ENCODE assay signal across 9 cellular contexts in the genomic region with DNA sequence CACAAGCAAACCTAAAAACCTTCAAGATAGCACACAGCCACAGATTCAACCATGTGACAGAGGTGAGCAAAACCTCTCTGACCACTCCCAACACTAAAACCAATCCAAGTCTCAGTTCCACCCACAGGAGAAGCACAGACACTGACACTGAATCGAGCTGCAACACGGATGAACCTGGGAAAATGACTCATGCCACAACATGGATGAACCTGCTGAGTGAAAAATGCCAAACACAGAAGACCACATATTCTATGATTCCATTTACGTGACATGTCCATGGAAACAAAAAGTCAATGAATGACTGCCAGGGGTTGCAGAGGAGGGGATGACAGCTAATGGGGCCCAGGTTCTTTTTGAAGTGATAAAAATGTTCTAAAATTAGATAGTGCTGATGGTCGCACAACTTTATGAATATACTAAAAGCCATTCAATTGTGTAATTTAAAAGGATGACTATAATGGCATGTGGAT. TPM values are rescaled to one million over a fixed set of nuclear protein-coding genes. Genes with fewer than 3 reads are reported as not detected.
DNase-seq lines count a peak whose midpoint lies in the region; ATAC-seq and TF ChIP-seq lines count a peak whose summit lies in the region.
"Had no signal": no experiment of that assay in that cellular context is flagged by ENCODE, and none has a peak within 500 bp of the region (broad histone marks: within the 10 kb centered on the region; RNA-seq: fewer than 3 reads in every experiment).

No MANE protein-coding gene starts in this region.

- CTCF ChIA-PET in naive thymus-derived CD4-positive, alpha-beta T cell (lab: Charles Lee), result no interaction called here
- CTCF ChIA-PET in OCI-LY7 (lab: Charles Lee; ENCODE audit: unreplicated experiment), result no interaction called here

- no peak overlapping the region for H3K9ac ChIP-seq in BLaER1 treated with 17β-estradiol and CSF1 and Interleukin-3, amounts not matched to agents 10 nM and 100 nM

- TF ChIP-seq POLR2A in Peyer's patch (IDR thresholded peaks at IDR 0.05), result no peak

- H3K27me3 ChIP-seq in BLaER1 treated with 17β-estradiol and CSF1 and Interleukin-3, amounts not matched to agents 10 nM and 100 nM, result no peaks in the 10 kb centered on the region
- no peaks in the 10 kb centered on the region for H3K27me3 ChIP-seq in Peyer's patch
- H3K27me3 ChIP-seq in naive thymus-derived CD4-positive, alpha-beta T cell (ENCODE audit: control insufficient read depth in 2 of 2, insufficient read depth in 2 of 2, low read length in 2 of 2), result no peaks in the 10 kb centered on the region

- H2AFZ ChIP-seq in OCI-LY7 (ENCODE audit: low read length), result no peak overlapping the region

- H3K4me3 ChIP-seq in BLaER1 treated with 17β-estradiol and CSF1 and Interleukin-3, amounts not matched to agents 10 nM and 100 nM, result no peak overlapping the region
- H3K4me3 ChIP-seq in Peyer's patch (no peak overlapping the region), OCI-LY7 (ENCODE audit: low read depth, low read length, poor library complexity, severe bottlenecking) (no peak overlapping the region)
- no peak overlapping the region for H3K4me3 ChIP-seq in naive thymus-derived CD4-positive, alpha-beta T cell (ENCODE audit: low read length)

- H3K27ac ChIP-seq in BLaER1 treated with 17β-estradiol and CSF1 and Interleukin-3, amounts not matched to agents 10 nM and 100 nM, result no peak overlapping the region
- H3K27ac ChIP-seq in Peyer's patch, result no peak overlapping the region
- H3K27ac ChIP-seq in naive thymus-derived CD4-positive, alpha-beta T cell (ENCODE audit: low read depth, low read length), result no peak overlapping the region
- no peak overlapping the region for H3K27ac ChIP-seq in OCI-LY7 (ENCODE audit: low read depth, low read length, poor library complexity, severe bottlenecking)

- TF ChIP-seq CTCF in Peyer's patch (IDR thresholded peaks at IDR 0.05), result no peak
- TF ChIP-seq CTCF in OCI-LY7 (conservative IDR thresholded peaks at IDR 0.05; ENCODE audit: low read length), result no peak

- H3K79me2 ChIP-seq in OCI-LY7 (ENCODE audit: insufficient read depth, low read depth, low read length), result no peaks in the 10 kb centered on the region

- H3K27me3 Mint-ChIP-seq in central memory CD8-positive, alpha-beta T cell, result no peaks in the 10 kb centered on the region
- peaks cover 0 to 55% (median 0%) of the 10 kb centered on the region in 5 donors for H3K27me3 Mint-ChIP-seq in naive thymus-derived CD4-positive, alpha-beta T cell

- no peak overlapping the region for H3K27ac Mint-ChIP-seq in central memory CD8-positive, alpha-beta T cell (ENCODE audit: low read depth)
- H3K27ac Mint-ChIP-seq in naive thymus-derived CD4-positive, alpha-beta T cell, result no peak overlapping the region

- no peaks in the 10 kb centered on the region for H3K36me3 ChIP-seq in BLaER1 treated with 17β-estradiol and CSF1 and Interleukin-3, amounts not matched to agents 10 nM and 100 nM
- H3K36me3 ChIP-seq in Peyer's patch (no peaks in the 10 kb centered on the region), OCI-LY7 (ENCODE audit: insufficient read depth, low read length) (no peaks in the 10 kb centered on the region)
- no peaks in the 10 kb centered on the region for H3K36me3 ChIP-seq in naive thymus-derived CD4-positive, alpha-beta T cell (ENCODE audit: control insufficient read depth in 2 of 3, insufficient read depth in 3 of 3, low read length in 3 of 3)

- H3K9me2 ChIP-seq in OCI-LY7 (ENCODE audit: insufficient read depth, low read length), result no peaks in the 10 kb centered on the region

- H3K4me2 ChIP-seq in BLaER1 treated with 17β-estradiol and CSF1 and Interleukin-3, amounts not matched to agents 10 nM and 100 nM, result peak overlapping the region; percentile 51 to 84 (median 71)
- H3K4me2 ChIP-seq in OCI-LY7 (ENCODE audit: low read length), result no peak overlapping the region

- BruUV-seq in OCI-LY7 (replicated peaks; lab: Mats Ljungman, UMichigan), result no TSS peak

- H3K4me1 ChIP-seq in BLaER1 treated with 17β-estradiol and CSF1 and Interleukin-3, amounts not matched to agents 10 nM and 100 nM, result peaks cover 51 to 76% (median 62%) of the 10 kb centered on the region in 10 experiments
- H3K4me1 ChIP-seq in Peyer's patch, result no peaks in the 10 kb centered on the region
- no peaks in the 10 kb centered on the region for H3K4me1 ChIP-seq in naive thymus-derived CD4-positive, alpha-beta T cell (ENCODE audit: control insufficient read depth in 2 of 2, insufficient read depth in 2 of 2, low read length in 2 of 2)
- H3K4me1 ChIP-seq in OCI-LY7 (ENCODE audit: insufficient read depth, low read length, poor library complexity, severe bottlenecking), result no peaks in the 10 kb centered on the region

- no peaks in the 10 kb centered on the region for H3K9me3 ChIP-seq in BLaER1 treated with 17β-estradiol and CSF1 and Interleukin-3, amounts not matched to agents 10 nM and 100 nM (replicated peaks in 1 of 11)
- no peaks in the 10 kb centered on the region for H3K9me3 ChIP-seq in Peyer's patch
- H3K9me3 ChIP-seq in naive thymus-derived CD4-positive, alpha-beta T cell (ENCODE audit: control insufficient read depth in 2 of 3, low read length in 3 of 3), result no peaks in the 10 kb centered on the region
- H3K9me3 ChIP-seq in OCI-LY7 (ENCODE audit: low read length), result no peaks in the 10 kb centered on the region

- DNase-seq in central memory CD8-positive, alpha-beta T cell (ENCODE audit: low spot score in 2 of 2), result no peak
- DNase-seq in Peyer's patch, result no peak
- DNase-seq in naive thymus-derived CD4-positive, alpha-beta T cell, result no peak
- no peak for DNase-seq in DMS53 (lab: John Stamatoyannopoulos, UW)
- no peak for DNase-seq in OCI-LY7 (ENCODE audit: low spot score)
- DNase-seq: NCI-H1694 treated with DMSO at 0.1 percent for 48 hours had no signal

- intact Hi-C loops in naive thymus-derived CD4-positive, alpha-beta T cell (cut with micrococcal nuclease), result no loop called here
- intact Hi-C loops in OCI-LY7 (cut with micrococcal nuclease; ENCODE audit: unreplicated experiment), result no loop called here

- ATAC-seq in GM18868 (IDR thresholded peaks at IDR 0.05; ENCODE audit: unreplicated experiment) (peak; percentile 88), HG02885 (IDR thresholded peaks at IDR 0.05; ENCODE audit: poor library complexity, unreplicated experiment) (peak; percentile 93)
- no peak for ATAC-seq in central memory CD8-positive, alpha-beta T cell (replicated peaks; ENCODE audit: extremely low read depth, poor library complexity, severe bottlenecking)
- ATAC-seq in naive thymus-derived CD4-positive, alpha-beta T cell, result no peak

- peak overlapping the region; percentile 1 for H3K4me3 Mint-ChIP-seq in central memory CD8-positive, alpha-beta T cell
- H3K4me3 Mint-ChIP-seq in naive thymus-derived CD4-positive, alpha-beta T cell, result no peak overlapping the region

- no peaks in the 10 kb centered on the region for H3K9me3 Mint-ChIP-seq in central memory CD8-positive, alpha-beta T cell
- H3K9me3 Mint-ChIP-seq in naive thymus-derived CD4-positive, alpha-beta T cell, result no peaks in the 10 kb centered on the region

- H3K36me3 Mint-ChIP-seq in central memory CD8-positive, alpha-beta T cell (ENCODE audit: insufficient read depth), result no peaks in the 10 kb centered on the region
- no peaks in the 10 kb centered on the region for H3K36me3 Mint-ChIP-seq in naive thymus-derived CD4-positive, alpha-beta T cell

- H4K20me1 ChIP-seq in BLaER1 treated with 17β-estradiol and CSF1 and Interleukin-3, amounts not matched to agents 10 nM and 100 nM, result peaks cover 0 to 78% (median 10%) of the 10 kb centered on the region in 11 experiments; a peak in 8 of 22 replicates
- no peaks in the 10 kb centered on the region for H4K20me1 ChIP-seq in OCI-LY7 (ENCODE audit: insufficient read depth, low read length)

- POLR2A ChIA-PET in naive thymus-derived CD4-positive, alpha-beta T cell (lab: Charles Lee), result no interaction called here
- POLR2A ChIA-PET in OCI-LY7 (lab: Charles Lee), result no interaction called here

- peaks cover 25% of the 10 kb centered on the region for H3K4me1 Mint-ChIP-seq in central memory CD8-positive, alpha-beta T cell
- peaks cover 0 to 8% (median 0%) of the 10 kb centered on the region in 7 donors for H3K4me1 Mint-ChIP-seq in naive thymus-derived CD4-positive, alpha-beta T cell

RNA-seq across cellular contexts. Expression of gene CYTH3, which starts 22.0 kb away (rescaled TPM):
- total RNA-seq in Peyer's patch (10 to 100 TPM; 19.0 to 70.7 (median 45.6) TPM), OCI-LY7 (2022) (4.7 and 5.0 TPM in 2 replicates)
- 1 to 10 TPM in 4 of 5 experiments, under 1 TPM in 1; 0.99 to 9.5 (median 3.6) TPM for total RNA-seq in naive thymus-derived CD4-positive, alpha-beta T cell
- 1 to 10 TPM; 1.5 to 2.1 TPM for polyA plus RNA-seq in naive thymus-derived CD4-positive, alpha-beta T cell
- 3.3 and 3.7 TPM in 2 replicates for total RNA-seq in OCI-LY7 (2014; rRNA removed; shearing (Covaris generic))

Comparison
In these comparisons a context has a peak if more than half of its experiments do, and no peak if none do; other contexts are left out.
1. ATAC-seq: peak in GM18868 (single experiment) and HG02885 (single experiment); none in central memory CD8-positive, alpha-beta T cell (single experiment) and naive thymus-derived CD4-positive, alpha-beta T cell (single experiment).